In genomic region chr16:85105475-85105874, GRCh38 we compare ENCODE assay signal across 20 cellular contexts. TPM values are rescaled to one million over a fixed set of nuclear protein-coding genes. Genes with fewer than 3 reads are reported as not detected.
DNase-seq lines count a peak whose midpoint lies in the region; ATAC-seq and TF ChIP-seq lines count a peak whose summit lies in the region.
"Had no signal": no experiment of that assay in that cellular context is flagged by ENCODE, and none has a peak within 500 bp of the region (broad histone marks: within the 10 kb centered on the region; RNA-seq: fewer than 3 reads in every experiment).

No MANE protein-coding gene starts in this region.

- no peaks in the 10 kb centered on the region for H3K27me3 ChIP-seq in naive thymus-derived CD4-positive, alpha-beta T cell (ENCODE audit: control insufficient read depth in 2 of 2, insufficient read depth in 2 of 2, low read length in 2 of 2)
- H3K27me3 ChIP-seq in stomach: no peaks in the 10 kb centered on the region
- H3K27me3 ChIP-seq: upper lobe of right lung had no signal

- 69 to 72% (median 70%) methylated on average over 5 of the region's 5 CpGs for WGBS in stomach, 5 donors

- H3K4me1 Mint-ChIP-seq in activated CD8-positive, alpha-beta T cell treated with anti-CD3 and anti-CD28 coated beads for 36 hours (ENCODE audit: low read depth): peaks cover 33% of the 10 kb centered on the region
- H3K4me1 Mint-ChIP-seq in naive thymus-derived CD4-positive, alpha-beta T cell: peaks cover 16 to 50% (median 47%) of the 10 kb centered on the region in 7 donors

- H3K36me3 Mint-ChIP-seq in activated CD8-positive, alpha-beta T cell treated with anti-CD3 and anti-CD28 coated beads for 36 hours (ENCODE audit: low read depth): no peaks in the 10 kb centered on the region
- no peaks in the 10 kb centered on the region for H3K36me3 Mint-ChIP-seq in naive thymus-derived CD4-positive, alpha-beta T cell

- ATAC-seq in activated CD8-positive, alpha-beta T cell treated with anti-CD3 and anti-CD28 coated beads for 36 hours: no peak
- ATAC-seq in naive thymus-derived CD4-positive, alpha-beta T cell: no peak
- no peak for ATAC-seq in GM18511 (IDR thresholded peaks at IDR 0.05; ENCODE audit: unreplicated experiment)
- ATAC-seq in GM18517 (IDR thresholded peaks at IDR 0.05; ENCODE audit: unreplicated experiment): no peak

- peak overlapping the region; percentile 87 for H3K27ac Mint-ChIP-seq in activated CD8-positive, alpha-beta T cell treated with anti-CD3 and anti-CD28 coated beads for 36 hours
- peak overlapping the region; percentile 54 to 96 (median 90) for H3K27ac Mint-ChIP-seq in naive thymus-derived CD4-positive, alpha-beta T cell

- TF ChIP-seq EP300 in stomach (IDR thresholded peaks at IDR 0.05): no peak

- TF ChIP-seq POLR2A in stomach (IDR thresholded peaks at IDR 0.05): no peak

- POLR2A ChIA-PET in HEK293 (lab: Yijun Ruan, JAX): no interaction called here
- POLR2A ChIA-PET in activated CD8-positive, alpha-beta T cell treated with anti-CD3 and anti-CD28 coated beads for 36 hours (lab: Charles Lee): interaction anchor here (1.0 to 1.9 kb wide), 2 partner anchors 9 to 93 kb away, joined by 4 read pairs; no protein-coding TSS in a partner anchor
- POLR2A ChIA-PET in naive thymus-derived CD4-positive, alpha-beta T cell (lab: Charles Lee): interaction anchor here (0.6 to 1.9 kb wide), 6 partner anchors 9 to 466 kb away, joined by 3 to 7 read pairs (median 4); partner anchors contain the start of gene KIAA0513

- H3K4me1 ChIP-seq in HEK293 (ENCODE audit: control insufficient read depth, insufficient read depth, low read length) (no peaks in the 10 kb centered on the region), stomach (peaks cover 0 to 7% (median 0%) of the 10 kb centered on the region in 4 donors)
- H3K4me1 ChIP-seq in naive thymus-derived CD4-positive, alpha-beta T cell (ENCODE audit: control insufficient read depth in 2 of 2, insufficient read depth in 2 of 2, low read length in 2 of 2): peaks cover 26 to 37% of the 10 kb centered on the region in 2 donors

- TF ChIP-seq CTCF in HEK293 (tag by site-specific recombination; IDR thresholded peaks at IDR 0.05): no peak
- no peak for TF ChIP-seq CTCF in activated CD8-positive, alpha-beta T cell treated with anti-CD3 and anti-CD28 coated beads for 36 hours (IDR thresholded peaks at IDR 0.05)
- no peak for TF ChIP-seq CTCF in stomach (IDR thresholded peaks at IDR 0.05)

- H3K9me3 Mint-ChIP-seq in activated CD8-positive, alpha-beta T cell treated with anti-CD3 and anti-CD28 coated beads for 36 hours: no peaks in the 10 kb centered on the region
- no peaks in the 10 kb centered on the region for H3K9me3 Mint-ChIP-seq in naive thymus-derived CD4-positive, alpha-beta T cell

- no peaks in the 10 kb centered on the region for H3K27me3 Mint-ChIP-seq in activated CD8-positive, alpha-beta T cell treated with anti-CD3 and anti-CD28 coated beads for 36 hours
- no peaks in the 10 kb centered on the region for H3K27me3 Mint-ChIP-seq in naive thymus-derived CD4-positive, alpha-beta T cell

- intact Hi-C loops in activated CD8-positive, alpha-beta T cell treated with anti-CD3 and anti-CD28 coated beads for 36 hours (cut with micrococcal nuclease): no loop called here
- intact Hi-C loops in naive thymus-derived CD4-positive, alpha-beta T cell (cut with micrococcal nuclease): loop anchor here in 1 of 2 donors (1.0 kb wide), 1 partner anchor 10 kb away; no protein-coding TSS in a partner anchor
- intact Hi-C loops in stomach (cut with DNase I; ENCODE audit: low total_unique reads): no loop called here

- H3K9me3 ChIP-seq in HEK293 (ENCODE audit: control insufficient read depth, insufficient read depth, low read depth, low read length) (no peaks in the 10 kb centered on the region), stomach (no peaks in the 10 kb centered on the region)
- no peaks in the 10 kb centered on the region for H3K9me3 ChIP-seq in naive thymus-derived CD4-positive, alpha-beta T cell (ENCODE audit: control insufficient read depth in 2 of 3, low read length in 3 of 3)
- H3K9me3 ChIP-seq: mucosa of descending colon, neutrophil, upper lobe of right lung had no signal

- H3K36me3 ChIP-seq in HEK293 (ENCODE audit: control insufficient read depth in 2 of 2, insufficient read depth in 1 of 2, low read length in 2 of 2) (no peaks in the 10 kb centered on the region), stomach (no peaks in the 10 kb centered on the region)
- H3K36me3 ChIP-seq in naive thymus-derived CD4-positive, alpha-beta T cell (ENCODE audit: control insufficient read depth in 2 of 3, insufficient read depth in 3 of 3, low read length in 3 of 3): no peaks in the 10 kb centered on the region
- H3K36me3 ChIP-seq: neutrophil, upper lobe of right lung had no signal

- DNase-seq in NCI-H1417 (lab: John Stamatoyannopoulos, UW): peak in 2 of 3 experiments; percentile 47 to 80
- no peak for DNase-seq in NCI-H1417 treated with DMSO at 0.1 percent for 48 hours (lab: John Stamatoyannopoulos, UW)
- no peak for DNase-seq in activated CD8-positive, alpha-beta T cell treated with anti-CD3 and anti-CD28 coated beads for 36 hours
- DNase-seq in naive thymus-derived CD4-positive, alpha-beta T cell: no peak
- DNase-seq in stomach: no peak
- DNase-seq: activated CD4-positive, CD25-positive, alpha-beta regulatory T cell; foreskin melanocyte; mucosa of descending colon; stimulated activated CD4-positive, alpha-beta T cell treated with anti-CD3 and anti-CD28 coated beads, Interleukin-12 subunit alpha, Interleukin-12 subunit beta, amount 100 ng/mL, for 4 hours; upper lobe of right lung had no signal

- H3K4me3 ChIP-seq in HEK293 (ENCODE audit: low read depth, low read length) (no peak overlapping the region), stomach (no peak overlapping the region)
- no peak overlapping the region for H3K4me3 ChIP-seq in naive thymus-derived CD4-positive, alpha-beta T cell (ENCODE audit: low read length)
- H3K4me3 ChIP-seq: mucosa of descending colon, upper lobe of right lung had no signal

- CTCF ChIA-PET in HEK293 (lab: Yijun Ruan, JAX): interaction anchor here (0.7 to 1.5 kb wide), 2 partner anchors 10 to 200 kb away, joined by 4 to 7 read pairs; no protein-coding TSS in a partner anchor
- CTCF ChIA-PET in activated CD8-positive, alpha-beta T cell treated with anti-CD3 and anti-CD28 coated beads for 36 hours (lab: Charles Lee): interaction anchor here (3.2 to 4.5 kb wide), 2 partner anchors 9 to 19 kb away, joined by 14 to 48 read pairs; no protein-coding TSS in a partner anchor
- CTCF ChIA-PET in naive thymus-derived CD4-positive, alpha-beta T cell (lab: Charles Lee): interaction anchor here (0.6 to 2.1 kb wide), 7 partner anchors 9 to 138 kb away, joined by 3 to 9 read pairs (median 7); partner anchors contain the start of gene KIAA0513

- no peak overlapping the region for H3K4me3 Mint-ChIP-seq in activated CD8-positive, alpha-beta T cell treated with anti-CD3 and anti-CD28 coated beads for 36 hours
- peak overlapping the region in 5 of 10 donors; percentile 56 to 79 (median 70) for H3K4me3 Mint-ChIP-seq in naive thymus-derived CD4-positive, alpha-beta T cell

- H3K27ac ChIP-seq in HEK293 (ENCODE audit: extremely low read depth, low read depth, low read length) (no peak overlapping the region), stomach (no peak overlapping the region)
- H3K27ac ChIP-seq in naive thymus-derived CD4-positive, alpha-beta T cell (ENCODE audit: low read depth, low read length): peak overlapping the region; percentile 49
- H3K27ac ChIP-seq: 22Rv1, neutrophil, upper lobe of right lung had no signal

TF ChIP-seq in HEK293, 187 proteins besides CTCF, POLR2A, EP300 and RAD21:
- peak; percentile 80 for TF ChIP-seq ZNF768 (tag by site-specific recombination; IDR thresholded peaks at IDR 0.05)
- TF ChIP-seq IKZF3 (tag by site-specific recombination; IDR thresholded peaks at IDR 0.05): no peak
- no peak for TF ChIP-seq GFI1B (tag by site-specific recombination; IDR thresholded peaks at IDR 0.05)
- TF ChIP-seq ZNF626 (tag by site-specific recombination; IDR thresholded peaks at IDR 0.05): no peak
- TF ChIP-seq ZBTB7A (tag by site-specific recombination; IDR thresholded peaks at IDR 0.05; ENCODE audit: low read depth): no peak
- TF ChIP-seq ZNF76 (tag by site-specific recombination; IDR thresholded peaks at IDR 0.05; ENCODE audit: borderline replicate concordance, low read depth): no peak

RNA-seq across cellular contexts. Expression of gene CIBAR2, which starts 6.8 kb away (rescaled TPM):
- not detected for total RNA-seq in activated CD8-positive, alpha-beta T cell treated with anti-CD3 and anti-CD28 coated beads for 36 hours
- total RNA-seq in naive thymus-derived CD4-positive, alpha-beta T cell: not detected
- polyA plus RNA-seq in naive thymus-derived CD4-positive, alpha-beta T cell: not detected
- total RNA-seq in stomach: 10 to 100 TPM in 1 of 5 donors, not detected in 4; 54.0 TPM
- 1 to 10 TPM in 1 of 3 donors, not detected in 2; 1.5 TPM for polyA plus RNA-seq in stomach
- total RNA-seq: cardiac septum, epithelial cell of proximal tubule, lower leg skin, mucosa of descending colon, NCI-H460, renal cortical epithelial cell, upper lobe of right lung had no signal

Comparison
In these comparisons a context has a peak if more than half of its experiments do, and no peak if none do; other contexts are left out.
1. DNase-seq: peak in NCI-H1417 (2 of 3); none in NCI-H1417 treated with DMSO at 0.1 percent for 48 hours (single experiment), activated CD8-positive, alpha-beta T cell treated with anti-CD3 and anti-CD28 coated beads for 36 hours (single experiment), naive thymus-derived CD4-positive, alpha-beta T cell (0 of 9) and stomach (single experiment).